12 cellular contexts compared by ENCODE assay signal in genomic region chr2:34570266-34570872, GRCh38.
DNase-seq lines count a peak whose midpoint lies in the region; ATAC-seq, FAIRE-seq and TF ChIP-seq lines count a peak whose summit lies in the region.
"Had no signal": no experiment of that assay in that cellular context is flagged by ENCODE, and none has a peak within 500 bp of the region (broad histone marks: within the 10 kb centered on the region; RNA-seq: fewer than 3 reads in every experiment).

No MANE protein-coding gene starts in this region.

- H2AFZ ChIP-seq in GM23248 (no peak overlapping the region), keratinocyte (ENCODE audit: control insufficient read depth, low read length) (no peak overlapping the region)

- WGBS in GM23248 (ENCODE audit: low coverage in 1 of 2, low lambda C conversion rate in 2 of 2, missing lambda C conversion rate in 2 of 2), 2 experiments: 19 to 21% methylated on average over 7 of the region's 7 CpGs
- WGBS in spleen, 5 donors: 53 to 74% (median 63%) methylated on average over 7 of the region's 7 CpGs

- H3K27me3 Mint-ChIP-seq in CD4-positive, alpha-beta T cell: no peaks in the 10 kb centered on the region
- H3K27me3 Mint-ChIP-seq in activated T-cell treated with anti-CD3 and anti-CD28 coated beads, Interleukin-2, amount 50 U/mL, for 72 hours (ENCODE audit: low read depth): no peaks in the 10 kb centered on the region
- H3K27me3 Mint-ChIP-seq: activated T-helper 17 cell treated with anti-CD3 and anti-CD28 coated beads, Interleukin-2, amount 50 U/mL, for 72 hours had no signal

- no peaks in the 10 kb centered on the region for H3K4me1 Mint-ChIP-seq in CD4-positive, alpha-beta T cell (ENCODE audit: low read depth)
- no peaks in the 10 kb centered on the region for H3K4me1 Mint-ChIP-seq in activated T-cell treated with anti-CD3 and anti-CD28 coated beads, Interleukin-2, amount 50 U/mL, for 72 hours (ENCODE audit: low read depth)
- H3K4me1 Mint-ChIP-seq: activated T-helper 17 cell treated with anti-CD3 and anti-CD28 coated beads, Interleukin-2, amount 50 U/mL, for 72 hours had no signal

- TF ChIP-seq CTCF in A673 (conservative IDR thresholded peaks at IDR 0.05; ENCODE audit: low read depth, low read length) (peak; percentile 63), keratinocyte (optimal IDR thresholded peaks at IDR 0.05 in 1 of 3, IDR thresholded peaks at IDR 0.05 in 1 of 3, conservative IDR thresholded peaks at IDR 0.05 in 1 of 3; ENCODE audit: extremely low read depth in 1 of 3, insufficient read depth in 2 of 3, low read length in 3 of 3) (peak; percentile 68 to 82 (median 80)), spleen (IDR thresholded peaks at IDR 0.05 in 8 of 11, conservative IDR thresholded peaks at IDR 0.05 in 3 of 11) (no peak)
- TF ChIP-seq CTCF in CD4-positive, alpha-beta T cell (IDR thresholded peaks at IDR 0.05): no peak

- no peak overlapping the region for H3K27ac ChIP-seq in A673 (ENCODE audit: low read depth, low read length, poor library complexity, severe bottlenecking)
- no peak overlapping the region for H3K27ac ChIP-seq in GM23248
- H3K27ac ChIP-seq in keratinocyte (ENCODE audit: control insufficient read depth, insufficient read depth, low read length): no peak overlapping the region
- no peak overlapping the region for H3K27ac ChIP-seq in CD4-positive, alpha-beta T cell (ENCODE audit: low read depth, low read length)
- H3K27ac ChIP-seq in spleen: no peak overlapping the region

- no peak overlapping the region for H3K4me2 ChIP-seq in GM23248 (ENCODE audit: unreplicated experiment)
- H3K4me2 ChIP-seq in keratinocyte (ENCODE audit: control insufficient read depth, extremely low read depth, insufficient read depth, low read depth, low read length): no peak overlapping the region

- dilution Hi-C loops in keratinocyte (cut with MboI; ENCODE audit: extremely low pct_ligation_motif_present, low sequenced_read_pairs): no loop called here

- no peak for ATAC-seq in CD4-positive, alpha-beta T cell (ENCODE audit: poor library complexity)
- no peak for ATAC-seq in activated T-cell treated with anti-CD3 and anti-CD28 coated beads, Interleukin-2, amount 50 U/mL, for 72 hours (replicated peaks in 1 of 2)
- ATAC-seq: activated T-helper 17 cell treated with anti-CD3 and anti-CD28 coated beads, Interleukin-2, amount 50 U/mL, for 72 hours had no signal

- H3K79me2 ChIP-seq in GM23248 (ENCODE audit: insufficient read depth): no peaks in the 10 kb centered on the region
- no peaks in the 10 kb centered on the region for H3K79me2 ChIP-seq in keratinocyte (ENCODE audit: control insufficient read depth, insufficient read depth, low read length)

- POLR2A ChIA-PET in A673 (lab: Charles Lee; ENCODE audit: low non-redundant PET): no interaction called here
- POLR2A ChIA-PET in CD4-positive, alpha-beta T cell (lab: Charles Lee): no interaction called here

- in situ Hi-C loops in GM23248 (cut with MboI): no loop called here

- peak; percentile 63 for DNase-seq in A673 (ENCODE audit: low spot score)
- DNase-seq in GM23248: peak; percentile 3
- peak; percentile 71 for DNase-seq in RKO (ENCODE audit: low spot score)
- DNase-seq in keratinocyte (ENCODE audit: low read depth, low spot score): no peak
- no peak for DNase-seq in CD4-positive, alpha-beta T cell
- no peak for DNase-seq in activated T-cell treated with anti-CD3 and anti-CD28 coated beads, Interleukin-2, amount 50 U/mL, for 72 hours
- DNase-seq in spleen: no peak
- DNase-seq in stimulated activated CD4-positive, alpha-beta T cell treated with anti-CD3 and anti-CD28 coated beads, Interleukin-1b, Interleukin-23, amount 100 ng/mL, for 48 hours: no peak
- DNase-seq: Calu3, foreskin fibroblast, NCI-H2081 treated with DMSO at 0.1 percent for 48 hours had no signal

- TF ChIP-seq POLR2A in spleen (IDR thresholded peaks at IDR 0.05): no peak

- no peaks in the 10 kb centered on the region for H3K36me3 Mint-ChIP-seq in CD4-positive, alpha-beta T cell (ENCODE audit: low read depth)
- H3K36me3 Mint-ChIP-seq in activated T-cell treated with anti-CD3 and anti-CD28 coated beads, Interleukin-2, amount 50 U/mL, for 72 hours (ENCODE audit: insufficient read depth in 2 of 2): no peaks in the 10 kb centered on the region

- no peak overlapping the region for H3K4me3 Mint-ChIP-seq in CD4-positive, alpha-beta T cell
- H3K4me3 Mint-ChIP-seq in activated T-cell treated with anti-CD3 and anti-CD28 coated beads, Interleukin-2, amount 50 U/mL, for 72 hours: no peak overlapping the region
- H3K4me3 Mint-ChIP-seq: activated T-helper 17 cell treated with anti-CD3 and anti-CD28 coated beads, Interleukin-2, amount 50 U/mL, for 72 hours had no signal

- no peaks in the 10 kb centered on the region for H3K9me3 ChIP-seq in A673 (ENCODE audit: low read depth, low read length, poor library complexity, severe bottlenecking)
- H3K9me3 ChIP-seq in GM23248 (ENCODE audit: low read depth): no peaks in the 10 kb centered on the region
- H3K9me3 ChIP-seq in keratinocyte (ENCODE audit: control insufficient read depth, low read depth, low read length): no peaks in the 10 kb centered on the region
- H3K9me3 ChIP-seq in CD4-positive, alpha-beta T cell (ENCODE audit: control insufficient read depth, low read length): no peaks in the 10 kb centered on the region
- no peaks in the 10 kb centered on the region for H3K9me3 ChIP-seq in spleen

- intact Hi-C loops in A673 (cut with micrococcal nuclease; ENCODE audit: unreplicated experiment) (loop anchor here (2.0 kb wide), 1 partner anchor 890 kb away; no protein-coding TSS in a partner anchor), spleen (cut with DNase I; ENCODE audit: low total_unique reads) (no loop called here)
- intact Hi-C loops in CD4-positive, alpha-beta T cell (cut with DNase I, micrococcal nuclease): no loop called here

- H3K27me3 ChIP-seq in A673 (replicated peaks; ENCODE audit: insufficient read depth, low read depth, low read length, poor library complexity) (no peaks in the 10 kb centered on the region), GM23248 (replicated peaks; ENCODE audit: insufficient read depth) (no peaks in the 10 kb centered on the region), keratinocyte (ENCODE audit: control insufficient read depth, extremely low read depth, insufficient read depth, low read length) (no peaks in the 10 kb centered on the region), spleen (replicated peaks in 1 of 7) (no peaks in the 10 kb centered on the region)
- no peaks in the 10 kb centered on the region for H3K27me3 ChIP-seq in CD4-positive, alpha-beta T cell (ENCODE audit: control insufficient read depth, insufficient read depth, low read length)

- H3K4me3 ChIP-seq in A673 (ENCODE audit: low read depth, low read length, poor library complexity, severe bottlenecking) (no peak overlapping the region), GM23248 (no peak overlapping the region), keratinocyte (ENCODE audit: control insufficient read depth in 2 of 3, extremely low read depth in 1 of 3, insufficient read depth in 2 of 3, low read depth in 1 of 3, low read length in 3 of 3) (no peak overlapping the region), spleen (no peak overlapping the region)

- FAIRE-seq in keratinocyte (lab: Jason Lieb, UNC): peak; percentile 60

- H3K36me3 ChIP-seq in A673 (ENCODE audit: insufficient read depth, low read length, poor library complexity, severe bottlenecking): no peaks in the 10 kb centered on the region
- H3K36me3 ChIP-seq in GM23248 (ENCODE audit: low read depth): no peaks in the 10 kb centered on the region
- H3K36me3 ChIP-seq in keratinocyte (ENCODE audit: control insufficient read depth in 2 of 2, extremely low read depth in 1 of 2, insufficient read depth in 2 of 2, low read length in 2 of 2): no peaks in the 10 kb centered on the region
- H3K36me3 ChIP-seq in spleen: no peaks in the 10 kb centered on the region

- no peaks in the 10 kb centered on the region for H3K9me1 ChIP-seq in keratinocyte (ENCODE audit: control insufficient read depth, extremely low read depth, insufficient read depth, low read length)

- H4K20me1 ChIP-seq in GM23248 (ENCODE audit: insufficient read depth) (no peaks in the 10 kb centered on the region), keratinocyte (ENCODE audit: control insufficient read depth, extremely low read depth, insufficient read depth, low read length) (no peaks in the 10 kb centered on the region)

- H3F3A ChIP-seq in GM23248 (ENCODE audit: insufficient read depth): no peaks in the 10 kb centered on the region

- H3K4me1 ChIP-seq in A673 (ENCODE audit: insufficient read depth, low read length, poor library complexity, severe bottlenecking) (no peaks in the 10 kb centered on the region), GM23248 (ENCODE audit: insufficient read depth) (no peaks in the 10 kb centered on the region), keratinocyte (ENCODE audit: control insufficient read depth, extremely low read depth, insufficient read depth, low read length) (no peaks in the 10 kb centered on the region), spleen (no peaks in the 10 kb centered on the region)

- no peak overlapping the region for H3K9ac ChIP-seq in GM23248
- no peak overlapping the region for H3K9ac ChIP-seq in keratinocyte (ENCODE audit: control insufficient read depth, extremely low read depth, insufficient read depth, low read length)

- CTCF ChIA-PET in A673 (lab: Charles Lee): interaction anchor here (0.7 to 1.2 kb wide), 4 partner anchors 558 to 896 kb away, joined by 3 to 4 read pairs (median 4); no protein-coding TSS in a partner anchor
- CTCF ChIA-PET in CD4-positive, alpha-beta T cell (lab: Charles Lee): no interaction called here

- H3K9me2 ChIP-seq in GM23248 (ENCODE audit: insufficient read depth): no peaks in the 10 kb centered on the region

- no TSS peak for BruUV-seq in A673 (replicated peaks; lab: Mats Ljungman, UMichigan)

- no peak overlapping the region for H3K27ac Mint-ChIP-seq in CD4-positive, alpha-beta T cell
- no peak overlapping the region for H3K27ac Mint-ChIP-seq in activated T-cell treated with anti-CD3 and anti-CD28 coated beads, Interleukin-2, amount 50 U/mL, for 72 hours
- H3K27ac Mint-ChIP-seq: activated T-helper 17 cell treated with anti-CD3 and anti-CD28 coated beads, Interleukin-2, amount 50 U/mL, for 72 hours had no signal

- H3K9me3 Mint-ChIP-seq in CD4-positive, alpha-beta T cell: peaks cover 8% of the 10 kb centered on the region
- H3K9me3 Mint-ChIP-seq in activated T-cell treated with anti-CD3 and anti-CD28 coated beads, Interleukin-2, amount 50 U/mL, for 72 hours: peaks cover 2 to 6% of the 10 kb centered on the region in 2 donors

Comparison
In these comparisons a context has a peak if more than half of its experiments do, and no peak if none do; other contexts are left out.
1. DNase-seq: peak in A673 (single experiment), GM23248 (single experiment) and RKO (single experiment); none in keratinocyte (single experiment), CD4-positive, alpha-beta T cell (0 of 10), activated T-cell treated with anti-CD3 and anti-CD28 coated beads, Interleukin-2, amount 50 U/mL, for 72 hours (0 of 2), spleen (single experiment) and stimulated activated CD4-positive, alpha-beta T cell treated with anti-CD3 and anti-CD28 coated beads, Interleukin-1b, Interleukin-23, amount 100 ng/mL, for 48 hours (single experiment).
2. CTCF ChIP-seq: peak in A673 (single experiment) and keratinocyte (3 of 3); none in CD4-positive, alpha-beta T cell (single experiment) and spleen (0 of 11).